ENCODE assay signal across 25 cellular contexts in the genomic region with DNA sequence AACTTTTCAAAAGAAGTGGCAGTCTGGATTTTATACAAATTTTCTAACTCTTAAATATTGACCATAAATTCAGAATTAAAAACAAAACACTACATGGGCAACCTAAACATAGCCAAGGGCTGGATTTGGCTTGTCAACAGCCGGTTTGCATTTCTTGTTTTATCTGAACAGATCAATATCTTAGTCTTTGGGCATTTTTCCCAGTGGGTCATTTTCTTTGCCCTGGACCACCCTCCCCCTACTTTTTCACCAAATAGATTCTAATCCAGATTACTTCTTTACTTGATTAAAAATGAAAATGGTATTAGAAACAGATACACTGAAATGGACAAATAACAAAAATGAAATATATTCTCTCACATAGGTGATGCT.
"Had no signal": no experiment of that assay in that cellular context is flagged by ENCODE, and none has a peak within 500 bp of the region (broad histone marks: within the 10 kb centered on the region; RNA-seq: fewer than 3 reads in every experiment).

No MANE protein-coding gene starts in this region.

- H2AFZ ChIP-seq: PC-9 had no signal

- H3K36me3 ChIP-seq: SJCRH30 had no signal

- H3K9me3 ChIP-seq: SJCRH30 had no signal

- ATAC-seq: Panc1, T-cell had no signal

- H3K4me3 ChIP-seq: PC-9, SJCRH30, SK-N-MC had no signal

- H3K27me3 ChIP-seq: SJCRH30 had no signal

- DNase-seq: Karpas-422, MM.1S, MV-4-11, NCI-H1092, NCI-H1105, NCI-H1417 treated with DMSO at 0.1 percent for 48 hours, NCI-H1436 treated with DMSO at 0.1 percent for 48 hours, NCI-H1694 treated with DMSO at 0.1 percent for 48 hours, NCI-H187 treated with DMSO at 0.1 percent for 48 hours, NCI-H2081, NCI-H2171 treated with DMSO at 0.1 percent for 48 hours, NCI-H2227 treated with DMSO at 0.1 percent for 48 hours, NCI-H345, NCI-H446, NCI-H524 treated with DMSO at 0.1 percent for 48 hours, NCI-H526 treated with DMSO at 0.1 percent for 48 hours, NCI-H774, PC-9, SHP77, SIG-M5, SJCRH30, T-cell had no signal

- H3K4me2 ChIP-seq: PC-9 had no signal

- H3K27ac ChIP-seq: PC-9, RWPE1, SJCRH30, SK-N-MC had no signal
